Comparison of ENCODE assay signal across 13 cellular contexts in the genomic region with DNA sequence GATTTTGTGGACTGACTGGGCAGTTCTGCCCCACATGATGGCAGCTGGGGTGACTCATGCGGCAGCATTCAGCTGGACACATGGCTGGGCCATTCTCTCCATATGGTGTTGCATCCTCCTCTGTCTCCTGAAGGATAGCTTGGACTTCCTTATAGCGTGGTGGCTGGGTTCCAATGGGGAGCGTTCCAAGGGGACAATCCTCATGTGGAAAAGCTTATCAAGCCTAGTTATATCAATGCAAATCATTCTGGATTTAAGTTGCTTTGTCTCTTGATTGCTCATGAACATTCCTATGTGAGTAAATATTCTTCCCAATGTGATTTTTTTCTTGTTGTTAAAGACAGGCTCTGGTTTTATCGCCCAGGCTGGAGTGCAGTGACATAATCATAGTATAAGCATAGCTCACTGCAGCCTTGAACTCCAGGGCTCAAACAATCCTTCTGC. TPM values are rescaled to one million over a fixed set of nuclear protein-coding genes. Genes with fewer than 3 reads are reported as not detected.
DNase-seq lines count a peak whose midpoint lies in the region; ATAC-seq and TF ChIP-seq lines count a peak whose summit lies in the region.
"Had no signal": no experiment of that assay in that cellular context is flagged by ENCODE, and none has a peak within 500 bp of the region (broad histone marks: within the 10 kb centered on the region; RNA-seq: fewer than 3 reads in every experiment).

No MANE protein-coding gene starts in this region.

- H3K4me1 ChIP-seq in mesenchymal stem cell (ENCODE audit: control insufficient read depth, insufficient read depth, low read depth, low read length) (peaks cover 14% of the 10 kb centered on the region), right cardiac atrium (ENCODE audit: control insufficient read depth, insufficient read depth, low read length) (no peaks in the 10 kb centered on the region), GM23338 (ENCODE audit: insufficient read depth) (peaks cover 13% of the 10 kb centered on the region; the same call in 1 of the 2 replicates)

- H3K9me3 Mint-ChIP-seq in GM23338 = no peaks in the 10 kb centered on the region
- H3K9me3 Mint-ChIP-seq: CD14-positive monocyte had no signal

- peaks cover 6% of the 10 kb centered on the region for H3K27me3 Mint-ChIP-seq in GM23338 (ENCODE audit: insufficient read depth, low read depth, poor library complexity)

- H3K36me3 Mint-ChIP-seq in GM23338 (ENCODE audit: low read depth) = peaks cover 42% of the 10 kb centered on the region
- H3K36me3 Mint-ChIP-seq: CD14-positive monocyte had no signal

- H2BK5ac ChIP-seq in mesenchymal stem cell (ENCODE audit: low read depth, low read length, poor library complexity, severe bottlenecking) = no peak overlapping the region

- H3K9me2 ChIP-seq in GM23338 (ENCODE audit: insufficient read depth) = no peaks in the 10 kb centered on the region

- H2AFZ ChIP-seq in mesenchymal stem cell (ENCODE audit: low read depth, low read length) = no peak overlapping the region
- no peak overlapping the region for H2AFZ ChIP-seq in GM23338

- no peak overlapping the region for H2BK12ac ChIP-seq in mesenchymal stem cell (ENCODE audit: low read length in 2 of 2)

- DNase-seq in AG08396 (ENCODE audit: low spot score) = peak; percentile 83
- peak; percentile 58 for DNase-seq in HT-29 (ENCODE audit: low spot score)
- peak; percentile 70 for DNase-seq in astrocyte of the spinal cord (ENCODE audit: low read depth, low spot score)
- DNase-seq in mesenchymal stem cell = peak; percentile 76
- no peak for DNase-seq in erythroblast (lab: John Stamatoyannopoulos, UW)
- no peak for DNase-seq in right cardiac atrium
- no peak for DNase-seq in GM23338 (ENCODE audit: low spot score)
- DNase-seq: islet precursor cell; NCI-H1436 treated with DMSO at 0.1 percent for 48 hours; stimulated activated naive CD8-positive, alpha-beta T cell treated with anti-CD3 and anti-CD28 coated beads, Interleukin-15, Interleukin-2, amounts not matched to agents 100 U/mL and 50 U/mL, for 24 hours had no signal

- no peaks in the 10 kb centered on the region for H3F3A ChIP-seq in GM23338 (replicated peaks; ENCODE audit: low read depth)

- no peaks in the 10 kb centered on the region for H3K79me2 ChIP-seq in GM23338 (replicated peaks; ENCODE audit: insufficient read depth)

- H4K91ac ChIP-seq in mesenchymal stem cell (ENCODE audit: low read length) = no peak overlapping the region

- H3K9me3 ChIP-seq in mesenchymal stem cell (ENCODE audit: control insufficient read depth, low read length) (no peaks in the 10 kb centered on the region), right cardiac atrium (ENCODE audit: control insufficient read depth, low read length) (no peaks in the 10 kb centered on the region)
- H3K9me3 ChIP-seq: neutrophil had no signal

- 74% methylated on average over 4 of the region's 4 CpGs for WGBS in mesenchymal stem cell
- WGBS in right cardiac atrium = 54% methylated on average over 4 of the region's 4 CpGs

- H4K20me1 ChIP-seq in GM23338 (replicated peaks; ENCODE audit: insufficient read depth) = no peaks in the 10 kb centered on the region

- H3K27ac ChIP-seq in mesenchymal stem cell (ENCODE audit: low read length, poor library complexity, severe bottlenecking) (peak overlapping the region; percentile 35), right cardiac atrium (ENCODE audit: low read length) (no peak overlapping the region), GM23338 (ENCODE audit: low read depth) (no peak overlapping the region)
- H3K27ac ChIP-seq: neutrophil had no signal

- peaks cover 26% of the 10 kb centered on the region for H3K4me1 Mint-ChIP-seq in GM23338

- intact Hi-C loops in right cardiac atrium (cut with DNase I) = no loop called here

- no peak overlapping the region for H3K4me2 ChIP-seq in mesenchymal stem cell (ENCODE audit: low read length, poor library complexity, severe bottlenecking)
- no peak overlapping the region for H3K4me2 ChIP-seq in GM23338

- no peak overlapping the region for H2BK120ac ChIP-seq in mesenchymal stem cell (ENCODE audit: low read depth, low read length)

- H3K9ac ChIP-seq in mesenchymal stem cell (ENCODE audit: low read length) = no peak overlapping the region

- ATAC-seq in GM21528 (IDR thresholded peaks at IDR 0.05; ENCODE audit: low FRiP score, unreplicated experiment) (no peak), right cardiac atrium (no peak), GM23338 (no peak)
- ATAC-seq: stimulated activated naive CD8-positive, alpha-beta T cell treated with anti-CD3 and anti-CD28 coated beads, Interleukin-15, Interleukin-2, amounts not matched to agents 100 U/mL and 50 U/mL, for 24 hours had no signal

- H3K23ac ChIP-seq in mesenchymal stem cell (ENCODE audit: low read length in 2 of 2) = no peak overlapping the region

- H3K36me3 ChIP-seq in mesenchymal stem cell (ENCODE audit: control insufficient read depth in 1 of 2, insufficient read depth in 2 of 2, low read depth in 1 of 2, low read length in 2 of 2) = no peaks in the 10 kb centered on the region
- no peaks in the 10 kb centered on the region for H3K36me3 ChIP-seq in GM23338 (ENCODE audit: insufficient read depth)
- H3K36me3 ChIP-seq: neutrophil had no signal

- H3K27ac Mint-ChIP-seq in GM23338 = no peak overlapping the region
- H3K27ac Mint-ChIP-seq: CD14-positive monocyte had no signal

- H3K14ac ChIP-seq in mesenchymal stem cell (ENCODE audit: low read length in 2 of 2) = no peak overlapping the region

- H3K18ac ChIP-seq in mesenchymal stem cell (ENCODE audit: low read depth in 1 of 2, low read length in 2 of 2) = no peak overlapping the region

- H2AK5ac ChIP-seq in mesenchymal stem cell (ENCODE audit: low read length, severe bottlenecking) = no peak overlapping the region

- peaks cover 2% of the 10 kb centered on the region for H3K79me1 ChIP-seq in mesenchymal stem cell (replicated peaks; ENCODE audit: low read length, poor library complexity, severe bottlenecking)

- H3K27me3 ChIP-seq in mesenchymal stem cell (ENCODE audit: control insufficient read depth in 1 of 2, insufficient read depth in 1 of 2, low read length in 2 of 2) (no peaks in the 10 kb centered on the region), right cardiac atrium (ENCODE audit: control insufficient read depth, insufficient read depth) (no peaks in the 10 kb centered on the region), GM23338 (ENCODE audit: insufficient read depth) (no peaks in the 10 kb centered on the region)

- H4K8ac ChIP-seq in mesenchymal stem cell (ENCODE audit: low read length) = no peak overlapping the region

- H3K4ac ChIP-seq in mesenchymal stem cell (ENCODE audit: low read depth in 1 of 2, low read length in 2 of 2) = no peak overlapping the region

- TF ChIP-seq POLR2A in erythroblast (IDR thresholded peaks at IDR 0.05; ENCODE audit: low read length) = no peak

- in situ Hi-C loops in astrocyte of the spinal cord (cut with HindIII; ENCODE audit: low sequenced_read_pairs) = no loop called here

- TF ChIP-seq CTCF in astrocyte of the spinal cord (IDR thresholded peaks at IDR 0.05; ENCODE audit: low read depth, low read length) = no peak
- TF ChIP-seq CTCF in GM23338 (conservative IDR thresholded peaks at IDR 0.05; ENCODE audit: low read depth in 2 of 2) = no peak

- H3K4me3 Mint-ChIP-seq in GM23338 = no peak overlapping the region
- H3K4me3 Mint-ChIP-seq: CD14-positive monocyte had no signal

- H3K4me3 ChIP-seq in astrocyte of the spinal cord (ENCODE audit: low read depth, low read length) (no peak overlapping the region), mesenchymal stem cell (ENCODE audit: insufficient read depth in 1 of 2, low read depth in 1 of 2, low read length in 2 of 2) (no peak overlapping the region), right cardiac atrium (ENCODE audit: low read length) (no peak overlapping the region), GM23338 (no peak overlapping the region)

- no peak overlapping the region for H2BK15ac ChIP-seq in mesenchymal stem cell (ENCODE audit: low read depth, poor library complexity, severe bottlenecking)

TF ChIP-seq in GM23338, 12 proteins besides CTCF, POLR2A, EP300 and RAD21 (continues in another document):
- TF ChIP-seq ZNF114 (CRISPR knock-in tag; IDR thresholded peaks at IDR 0.05) (no peak), POLR2AphosphoS5 (IDR thresholded peaks at IDR 0.05; ENCODE audit: low read depth) (no peak), ZNF331 (CRISPR knock-in tag; IDR thresholded peaks at IDR 0.05; ENCODE audit: low read depth) (no peak), JUNB (IDR thresholded peaks at IDR 0.05; ENCODE audit: unreplicated experiment) (no peak)
- TF ChIP-seq, protein P1, sequence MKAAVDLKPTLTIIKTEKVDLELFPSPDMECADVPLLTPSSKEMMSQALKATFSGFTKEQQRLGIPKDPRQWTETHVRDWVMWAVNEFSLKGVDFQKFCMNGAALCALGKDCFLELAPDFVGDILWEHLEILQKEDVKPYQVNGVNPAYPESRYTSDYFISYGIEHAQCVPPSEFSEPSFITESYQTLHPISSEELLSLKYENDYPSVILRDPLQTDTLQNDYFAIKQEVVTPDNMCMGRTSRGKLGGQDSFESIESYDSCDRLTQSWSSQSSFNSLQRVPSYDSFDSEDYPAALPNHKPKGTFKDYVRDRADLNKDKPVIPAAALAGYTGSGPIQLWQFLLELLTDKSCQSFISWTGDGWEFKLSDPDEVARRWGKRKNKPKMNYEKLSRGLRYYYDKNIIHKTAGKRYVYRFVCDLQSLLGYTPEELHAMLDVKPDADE (IDR thresholded peaks at IDR 0.05) = no peak

RNA-seq across cellular contexts. Expression of gene SLC2A1, which starts 13.2 kb away (rescaled TPM):
- total RNA-seq in HT-29 (2014; rRNA removed; shearing (Covaris generic)) = 916 and 965 TPM in 2 replicates
- 64.6 TPM for polyA plus RNA-seq in mesenchymal stem cell (2013, experiment 1 of 2)
- 64.8 TPM for polyA plus RNA-seq in mesenchymal stem cell (2013, experiment 2 of 2)
- 10 to 100 TPM in 3 of 4 donors, 1 to 10 TPM in 1; 8.1 to 25.7 (median 15.2) TPM for total RNA-seq in right cardiac atrium
- polyA plus RNA-seq in right cardiac atrium (9.1 TPM), GM23338 (2016; fragmentation: Nextera tagmentation; extraction: Ambion mirVana) (63.9 and 66.1 TPM in 2 replicates)
- 305 and 479 TPM in 2 replicates for total RNA-seq in GM23338 (2014; rRNA removed; shearing (Covaris generic))

Comparison
In these comparisons a context has a peak if more than half of its experiments do, and no peak if none do; other contexts are left out.
1. DNase-seq: peak in AG08396 (single experiment), HT-29 (single experiment), astrocyte of the spinal cord (single experiment) and mesenchymal stem cell (single experiment); none in erythroblast (0 of 2), right cardiac atrium (0 of 3) and GM23338 (single experiment).
2. RNA of gene SLC2A1, which starts 13.2 kb away (total RNA-seq): 916 to 965 TPM in HT-29 and 305 to 479 TPM in GM23338; 8.1 to 25.7 TPM in right cardiac atrium; every median in the first group is over 10 times any median in the second.